Comparison of ENCODE assay signal across 8 cellular contexts in the genomic region with DNA sequence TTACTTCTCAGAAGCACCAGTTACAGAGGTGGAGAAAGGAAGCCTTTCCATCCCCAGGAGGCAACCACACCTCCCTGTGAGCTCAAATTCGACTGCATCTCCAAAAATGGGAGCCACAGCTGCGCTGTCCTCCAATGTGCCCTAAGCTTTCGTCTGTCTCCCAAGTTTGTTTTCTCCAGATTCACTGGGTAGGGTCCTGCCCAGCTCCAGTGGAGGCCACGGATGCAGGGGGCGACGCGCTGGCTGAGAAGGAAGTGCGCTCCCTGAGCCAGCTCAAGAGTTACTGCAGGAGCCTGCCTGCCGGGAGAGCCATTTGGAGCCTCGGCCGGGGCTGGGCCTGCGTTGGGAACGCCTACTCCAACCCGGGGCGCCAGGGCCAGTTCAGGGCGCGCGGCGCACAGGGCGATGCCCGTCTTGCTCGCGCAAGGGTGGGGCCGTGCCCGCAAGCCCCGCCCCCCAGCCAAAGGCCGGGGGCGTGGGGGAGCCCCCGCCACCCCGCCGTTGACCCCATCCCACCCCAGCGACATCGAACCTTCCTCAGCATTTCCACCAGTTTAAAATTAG. TPM values are rescaled to one million over a fixed set of nuclear protein-coding genes. Genes with fewer than 3 reads are reported as not detected.
DNase-seq lines count a peak whose midpoint lies in the region; ATAC-seq lines count a peak whose summit lies in the region.

No MANE protein-coding gene starts in this region.

- H4K91ac ChIP-seq in mesenchymal stem cell (ENCODE audit: low read length): no peak overlapping the region

- peak overlapping the region; percentile 1 to 67 for H3K4ac ChIP-seq in mesenchymal stem cell (ENCODE audit: low read depth in 1 of 2, low read length in 2 of 2)

- no peak overlapping the region for H2BK120ac ChIP-seq in mesenchymal stem cell (ENCODE audit: low read depth, low read length)

- H2BK15ac ChIP-seq in mesenchymal stem cell (ENCODE audit: low read depth, poor library complexity, severe bottlenecking): no peak overlapping the region

- no peak overlapping the region for H2BK5ac ChIP-seq in mesenchymal stem cell (ENCODE audit: low read depth, low read length, poor library complexity, severe bottlenecking)

- H2BK12ac ChIP-seq in mesenchymal stem cell (ENCODE audit: low read length in 2 of 2): no peak overlapping the region

- H3K27me3 ChIP-seq in effector memory CD4-positive, alpha-beta T cell (replicated peaks; ENCODE audit: control insufficient read depth, insufficient read depth, low read length, poor library complexity, severe bottlenecking): no peaks in the 10 kb centered on the region
- no peaks in the 10 kb centered on the region for H3K27me3 ChIP-seq in mesenchymal stem cell (ENCODE audit: control insufficient read depth in 1 of 2, insufficient read depth in 1 of 2, low read length in 2 of 2)

- H3K23ac ChIP-seq in mesenchymal stem cell (ENCODE audit: low read length in 2 of 2): peak overlapping the region in 1 of 2 experiments; percentile 89

- H3K9ac ChIP-seq in mesenchymal stem cell (ENCODE audit: low read length): peak overlapping the region; percentile 96

- H3K14ac ChIP-seq in mesenchymal stem cell (ENCODE audit: low read length in 2 of 2): peak overlapping the region; percentile 17 to 97

- no peak overlapping the region for H2AFZ ChIP-seq in mesenchymal stem cell (ENCODE audit: low read depth, low read length)

- peak; percentile 67 for ATAC-seq in GM18873 (IDR thresholded peaks at IDR 0.05; ENCODE audit: low FRiP score, unreplicated experiment)
- peak; percentile 86 for ATAC-seq in HG03103 (IDR thresholded peaks at IDR 0.05; ENCODE audit: low read depth, unreplicated experiment)

- H3K79me1 ChIP-seq in mesenchymal stem cell (replicated peaks; ENCODE audit: low read length, poor library complexity, severe bottlenecking): peaks cover 6% of the 10 kb centered on the region

- 2% methylated on average over 30 of the region's 33 CpGs for WGBS in mesenchymal stem cell

- peak overlapping the region; percentile 28 to 64 for H3K18ac ChIP-seq in mesenchymal stem cell (ENCODE audit: low read depth in 1 of 2, low read length in 2 of 2)

- peak overlapping the region; percentile 26 for H2AK5ac ChIP-seq in mesenchymal stem cell (ENCODE audit: low read length, severe bottlenecking)

- peaks cover 12% of the 10 kb centered on the region for H3K4me1 ChIP-seq in effector memory CD4-positive, alpha-beta T cell (ENCODE audit: control insufficient read depth, insufficient read depth, low read length, poor library complexity, severe bottlenecking)
- peaks cover 11% of the 10 kb centered on the region for H3K4me1 ChIP-seq in mesenchymal stem cell (ENCODE audit: control insufficient read depth, insufficient read depth, low read depth, low read length)

- H4K8ac ChIP-seq in mesenchymal stem cell (ENCODE audit: low read length): peak overlapping the region; percentile 76

- H3K4me3 ChIP-seq in effector memory CD4-positive, alpha-beta T cell (ENCODE audit: insufficient read depth, low read depth, low read length, poor library complexity, severe bottlenecking): peak overlapping the region; percentile 72
- H3K4me3 ChIP-seq in mesenchymal stem cell (ENCODE audit: insufficient read depth in 1 of 2, low read depth in 1 of 2, low read length in 2 of 2): peak overlapping the region; percentile 56 to 80

- DNase-seq in AG08395 (ENCODE audit: low spot score) (peak; percentile 85), NCI-H526 treated with DMSO at 0.1 percent for 48 hours (lab: John Stamatoyannopoulos, UW) (peak; percentile 32), mesenchymal stem cell (peak; percentile 86)
- DNase-seq in activated CD8-positive, alpha-beta memory T cell treated with anti-CD3 and anti-CD28 coated beads for 1 hour (ENCODE audit: extremely low read depth in 1 of 2, low read depth in 1 of 2): peak; percentile 27 to 65
- DNase-seq in effector memory CD4-positive, alpha-beta T cell: peak; percentile 55 to 70 (median 56)
- peak; percentile 48 for DNase-seq in stimulated activated CD8-positive, alpha-beta memory T cell treated with anti-CD3 and anti-CD28 coated beads, Interleukin-12 subunit alpha, Interleukin-12 subunit beta, amount 100 ng/mL, for 1 hour (ENCODE audit: low read depth)

- H3K9me3 ChIP-seq in effector memory CD4-positive, alpha-beta T cell (ENCODE audit: control insufficient read depth, low read length): no peaks in the 10 kb centered on the region
- H3K9me3 ChIP-seq in mesenchymal stem cell (ENCODE audit: control insufficient read depth, low read length): no peaks in the 10 kb centered on the region

- peak overlapping the region; percentile 98 for H3K4me2 ChIP-seq in mesenchymal stem cell (ENCODE audit: low read length, poor library complexity, severe bottlenecking)

- peak overlapping the region; percentile 78 for H3K27ac ChIP-seq in effector memory CD4-positive, alpha-beta T cell (ENCODE audit: insufficient read depth, low read length, poor library complexity, severe bottlenecking)
- peak overlapping the region; percentile 66 for H3K27ac ChIP-seq in mesenchymal stem cell (ENCODE audit: low read length, poor library complexity, severe bottlenecking)

- H3K36me3 ChIP-seq in effector memory CD4-positive, alpha-beta T cell (ENCODE audit: control insufficient read depth, insufficient read depth, low read length): no peaks in the 10 kb centered on the region
- H3K36me3 ChIP-seq in mesenchymal stem cell (ENCODE audit: control insufficient read depth in 1 of 2, insufficient read depth in 2 of 2, low read depth in 1 of 2, low read length in 2 of 2): peaks cover 8 to 15% of the 10 kb centered on the region in 2 experiments

RNA-seq across cellular contexts. Expression of gene SIAH1, which starts 19.5 kb away (rescaled TPM):
- 12.5 TPM for polyA plus RNA-seq in mesenchymal stem cell (2013, experiment 1 of 2)
- 14.0 TPM for polyA plus RNA-seq in mesenchymal stem cell (2013, experiment 2 of 2)

Comparison
In these comparisons a context has a peak if more than half of its experiments do, and no peak if none do; other contexts are left out.
1. Peak in every context shown above with its lines: DNase-seq, ATAC-seq, H3K4me3 ChIP-seq and H3K27ac ChIP-seq.
2. DNase-seq: peak in every context shown above with its lines; median percentile 86 in mesenchymal stem cell; 85 in AG08395; 56 in effector memory CD4-positive, alpha-beta T cell; 48 in stimulated activated CD8-positive, alpha-beta memory T cell treated with anti-CD3 and anti-CD28 coated beads, Interleukin-12 subunit alpha, Interleukin-12 subunit beta, amount 100 ng/mL, for 1 hour; 46 in activated CD8-positive, alpha-beta memory T cell treated with anti-CD3 and anti-CD28 coated beads for 1 hour; 32 in NCI-H526 treated with DMSO at 0.1 percent for 48 hours.